In genomic region chr6:9140181-9140580, GRCh38 we compare ENCODE assay signal across 12 cellular contexts.
DNase-seq lines count a peak whose midpoint lies in the region; ATAC-seq and TF ChIP-seq lines count a peak whose summit lies in the region.
"Had no signal": no experiment of that assay in that cellular context is flagged by ENCODE, and none has a peak within 500 bp of the region (broad histone marks: within the 10 kb centered on the region; RNA-seq: fewer than 3 reads in every experiment).

No MANE protein-coding gene starts in this region.

- H3K4me1 ChIP-seq in left lung = peaks cover 0 to 3% of the 10 kb centered on the region in 2 donors
- H3K4me1 ChIP-seq in tibial nerve = peaks cover 0 to 7% (median 2%) of the 10 kb centered on the region in 4 donors

- no peaks in the 10 kb centered on the region for H3K36me3 Mint-ChIP-seq in Calu3 (ENCODE audit: insufficient read depth, unreplicated experiment)
- H3K36me3 Mint-ChIP-seq: CD4-positive, alpha-beta memory T cell; IgD-negative memory B cell had no signal

- ATAC-seq in left lung (peak; percentile 80), HG03354 (IDR thresholded peaks at IDR 0.05; ENCODE audit: poor library complexity, severe bottlenecking, unreplicated experiment) (no peak)
- ATAC-seq: activated T-cell treated with anti-CD3 and anti-CD28 coated beads, Interleukin-2, amount 50 U/mL, for 72 hours had no signal

- no peaks in the 10 kb centered on the region for H3K36me3 ChIP-seq in left lung
- no peaks in the 10 kb centered on the region for H3K36me3 ChIP-seq in tibial nerve

- intact Hi-C loops in Calu3 (cut with micrococcal nuclease; ENCODE audit: unreplicated experiment) (no loop called here), left lung (cut with DNase I) (no loop called here)

- no peaks in the 10 kb centered on the region for H3K9me3 Mint-ChIP-seq in Calu3 (ENCODE audit: low read depth, unreplicated experiment)

- H3K4me3 ChIP-seq in left lung = no peak overlapping the region
- H3K4me3 ChIP-seq in tibial nerve = no peak overlapping the region

- H3K27me3 ChIP-seq in left lung = no peaks in the 10 kb centered on the region
- no peaks in the 10 kb centered on the region for H3K27me3 ChIP-seq in tibial nerve

- no peaks in the 10 kb centered on the region for H3K27me3 Mint-ChIP-seq in Calu3 (ENCODE audit: unreplicated experiment)
- H3K27me3 Mint-ChIP-seq: CD4-positive, alpha-beta memory T cell; IgD-negative memory B cell had no signal

- H3K9me3 ChIP-seq in left lung (no peaks in the 10 kb centered on the region), tibial nerve (peaks cover 0 to 11% (median 0%) of the 10 kb centered on the region in 4 donors)

- DNase-seq in Calu3 = peak; percentile 5
- DNase-seq in NCI-H1694 treated with DMSO at 0.1 percent for 48 hours (lab: John Stamatoyannopoulos, UW) = peak; percentile 70
- DNase-seq in SW480 (ENCODE audit: low spot score) = peak; percentile 9
- peak; percentile 55 to 61 for DNase-seq in left lung
- no peak for DNase-seq in activated naive CD4-positive, alpha-beta T cell treated with anti-CD3 and anti-CD28 coated beads, Interleukin-2, amount 50 U/mL, for 16 hours
- DNase-seq in activated gamma-delta T cell (lab: John Stamatoyannopoulos, UW) = no peak
- no peak for DNase-seq in tibial nerve (ENCODE audit: low spot score in 2 of 2)
- DNase-seq: activated T-cell treated with anti-CD3 and anti-CD28 coated beads, Interleukin-2, amount 50 U/mL, for 72 hours; CD4-positive, alpha-beta memory T cell; endodermal cell had no signal

- BruUV-seq in Calu3 (replicated peaks; lab: Mats Ljungman, UMichigan) = no TSS peak

- no peak for TF ChIP-seq EP300 in tibial nerve (IDR thresholded peaks at IDR 0.05)

- peaks cover 21% of the 10 kb centered on the region for H3K4me1 Mint-ChIP-seq in Calu3 (ENCODE audit: low read depth, unreplicated experiment)
- H3K4me1 Mint-ChIP-seq: CD4-positive, alpha-beta memory T cell; endodermal cell; IgD-negative memory B cell had no signal

- CTCF ChIA-PET in Calu3 (lab: Charles Lee) = no interaction called here

- TF ChIP-seq POLR2A in tibial nerve (IDR thresholded peaks at IDR 0.05) = no peak

- H3K27ac ChIP-seq in left lung (no peak overlapping the region), tibial nerve (no peak overlapping the region)

- H3K4me3 Mint-ChIP-seq in Calu3 (ENCODE audit: low read depth, unreplicated experiment) = no peak overlapping the region
- H3K4me3 Mint-ChIP-seq: activated T-cell treated with anti-CD3 and anti-CD28 coated beads, Interleukin-2, amount 50 U/mL, for 72 hours; CD4-positive, alpha-beta memory T cell; endodermal cell; IgD-negative memory B cell had no signal

- 59 to 66% methylated on average over 8 of the region's 8 CpGs for WGBS in tibial nerve, 2 donors

- H3K27ac Mint-ChIP-seq in Calu3 (ENCODE audit: unreplicated experiment) = no peak overlapping the region
- H3K27ac Mint-ChIP-seq: activated T-cell treated with anti-CD3 and anti-CD28 coated beads, Interleukin-2, amount 50 U/mL, for 72 hours; CD4-positive, alpha-beta memory T cell; endodermal cell; IgD-negative memory B cell had no signal

- no peak for TF ChIP-seq CTCF in Calu3 (IDR thresholded peaks at IDR 0.05; ENCODE audit: unreplicated experiment)
- no peak for TF ChIP-seq CTCF in left lung (IDR thresholded peaks at IDR 0.05)
- TF ChIP-seq CTCF in tibial nerve (IDR thresholded peaks at IDR 0.05) = no peak

Comparison
In these comparisons a context has a peak if more than half of its experiments do, and no peak if none do; other contexts are left out.
1. DNase-seq: peak in Calu3 (single experiment), NCI-H1694 treated with DMSO at 0.1 percent for 48 hours (single experiment), SW480 (single experiment) and left lung (2 of 2); none in activated naive CD4-positive, alpha-beta T cell treated with anti-CD3 and anti-CD28 coated beads, Interleukin-2, amount 50 U/mL, for 16 hours (single experiment), activated gamma-delta T cell (single experiment) and tibial nerve (0 of 2).